ENCODE assay signal across 18 cellular contexts in genomic region chr11:11958403-11958802, GRCh38. TPM values are rescaled to one million over a fixed set of nuclear protein-coding genes. Genes with fewer than 3 reads are reported as not detected.
DNase-seq lines count a peak whose midpoint lies in the region; ATAC-seq and TF ChIP-seq lines count a peak whose summit lies in the region.
"Had no signal": no experiment of that assay in that cellular context is flagged by ENCODE, and none has a peak within 500 bp of the region (broad histone marks: within the 10 kb centered on the region; RNA-seq: fewer than 3 reads in every experiment).

No MANE protein-coding gene starts in this region.

- H3K9me3 Mint-ChIP-seq in activated CD4-positive, alpha-beta T cell treated with anti-CD3 and anti-CD28 coated beads, Interleukin-2, amount 10 ng/mL, durations not matched to agents 24 days and 14 days, result no peaks in the 10 kb centered on the region
- H3K9me3 Mint-ChIP-seq in activated CD4-positive, alpha-beta T cell treated with anti-CD3 and anti-CD28 coated beads for 36 hours (ENCODE audit: low read depth), result no peaks in the 10 kb centered on the region
- no peaks in the 10 kb centered on the region for H3K9me3 Mint-ChIP-seq in stimulated activated memory B cell treated with anti-CD40 and anti-IgM and Interleukin-4, amounts not matched to agents 10 μg/mL and 1 μg/mL and 100 μg/mL, for 72 hours
- H3K9me3 Mint-ChIP-seq: CD4-positive, CD25-positive, alpha-beta regulatory T cell had no signal

- no peak overlapping the region for H3K4me3 ChIP-seq in dorsolateral prefrontal cortex

- POLR2A ChIA-PET in activated CD4-positive, alpha-beta T cell treated with anti-CD3 and anti-CD28 coated beads for 36 hours (lab: Charles Lee), result no interaction called here
- POLR2A ChIA-PET in RWPE1 (lab: Yijun Ruan, JAX; ENCODE audit: low non-redundant PET), result interaction anchor here (0.5 kb wide), 1 partner anchor 87 kb away, joined by 3 read pairs; no protein-coding TSS in a partner anchor

- H3K27me3 ChIP-seq in dorsolateral prefrontal cortex, result no peaks in the 10 kb centered on the region

- H3K27me3 Mint-ChIP-seq in activated CD4-positive, alpha-beta T cell treated with anti-CD3 and anti-CD28 coated beads, Interleukin-2, amount 10 ng/mL, durations not matched to agents 24 days and 14 days, result no peaks in the 10 kb centered on the region
- H3K27me3 Mint-ChIP-seq in activated CD4-positive, alpha-beta T cell treated with anti-CD3 and anti-CD28 coated beads for 36 hours, result no peaks in the 10 kb centered on the region
- no peaks in the 10 kb centered on the region for H3K27me3 Mint-ChIP-seq in stimulated activated memory B cell treated with anti-CD40 and anti-IgM and Interleukin-4, amounts not matched to agents 10 μg/mL and 1 μg/mL and 100 μg/mL, for 72 hours
- H3K27me3 Mint-ChIP-seq: B cell; CD4-positive, CD25-positive, alpha-beta regulatory T cell had no signal

- no peak overlapping the region for H3K27ac Mint-ChIP-seq in activated CD4-positive, alpha-beta T cell treated with anti-CD3 and anti-CD28 coated beads, Interleukin-2, amount 10 ng/mL, durations not matched to agents 24 days and 14 days
- H3K27ac Mint-ChIP-seq in activated CD4-positive, alpha-beta T cell treated with anti-CD3 and anti-CD28 coated beads for 36 hours, result no peak overlapping the region
- no peak overlapping the region for H3K27ac Mint-ChIP-seq in stimulated activated memory B cell treated with anti-CD40 and anti-IgM and Interleukin-4, amounts not matched to agents 10 μg/mL and 1 μg/mL and 100 μg/mL, for 72 hours
- H3K27ac Mint-ChIP-seq: B cell had no signal

- H3K27ac ChIP-seq in RWPE1 (0 out of 2 replicates have a peak overlapping the region, but pooled peaks have one; percentile 38), dorsolateral prefrontal cortex (peak overlapping the region in 32 of 59 donors; percentile 2 to 75 (median 35))

- TF ChIP-seq CTCF in RWPE1 (conservative IDR thresholded peaks at IDR 0.05; ENCODE audit: low read depth) (no peak), dorsolateral prefrontal cortex (IDR thresholded peaks at IDR 0.05 in 54 of 56, conservative IDR thresholded peaks at IDR 0.05 in 2 of 56; ENCODE audit: low read depth in 1 of 56, partially characterized antibody in 56 of 56) (no peak)

- peaks cover 34% of the 10 kb centered on the region for H3K36me3 Mint-ChIP-seq in activated CD4-positive, alpha-beta T cell treated with anti-CD3 and anti-CD28 coated beads, Interleukin-2, amount 10 ng/mL, durations not matched to agents 24 days and 14 days (ENCODE audit: low read depth)
- peaks cover 20% of the 10 kb centered on the region for H3K36me3 Mint-ChIP-seq in activated CD4-positive, alpha-beta T cell treated with anti-CD3 and anti-CD28 coated beads for 36 hours (ENCODE audit: low read depth)
- peaks cover 31% of the 10 kb centered on the region for H3K36me3 Mint-ChIP-seq in stimulated activated memory B cell treated with anti-CD40 and anti-IgM and Interleukin-4, amounts not matched to agents 10 μg/mL and 1 μg/mL and 100 μg/mL, for 72 hours

- peak; percentile 49 for DNase-seq in activated CD4-positive, alpha-beta T cell treated with anti-CD3 and anti-CD28 coated beads, Interleukin-2, amount 10 ng/mL, durations not matched to agents 24 days and 14 days
- DNase-seq in activated CD4-positive, alpha-beta T cell treated with anti-CD3 and anti-CD28 coated beads for 36 hours, result no peak
- no peak for DNase-seq in RWPE1 (ENCODE audit: low spot score)
- no peak for DNase-seq in dorsolateral prefrontal cortex
- DNase-seq in NCI-H146 treated with DMSO at 0.1 percent for 48 hours (lab: John Stamatoyannopoulos, UW; ENCODE audit: unreplicated experiment), result no peak
- DNase-seq: CD4-positive, CD25-positive, alpha-beta regulatory T cell; KBM-7; NCI-H1105; NCI-H1694 treated with DMSO at 0.1 percent for 48 hours; NCI-H2107; NCI-H226; NCI-H524; NCI-H82; SIG-M5 had no signal

- no peak for ATAC-seq in activated CD4-positive, alpha-beta T cell treated with anti-CD3 and anti-CD28 coated beads for 36 hours
- peak; percentile 25 for ATAC-seq in stimulated activated memory B cell treated with anti-CD40 and anti-IgM and Interleukin-4, amounts not matched to agents 10 μg/mL and 1 μg/mL and 100 μg/mL, for 72 hours
- no peak for ATAC-seq in HG03571 (IDR thresholded peaks at IDR 0.05; ENCODE audit: unreplicated experiment)
- ATAC-seq in GM21723 (IDR thresholded peaks at IDR 0.05; ENCODE audit: unreplicated experiment), result no peak

- intact Hi-C loops in activated CD4-positive, alpha-beta T cell treated with anti-CD3 and anti-CD28 coated beads, Interleukin-2, amount 10 ng/mL, durations not matched to agents 24 days and 14 days (cut with micrococcal nuclease), result no loop called here
- intact Hi-C loops in activated CD4-positive, alpha-beta T cell treated with anti-CD3 and anti-CD28 coated beads for 36 hours (cut with DNase I, micrococcal nuclease), result no loop called here
- intact Hi-C loops in dorsolateral prefrontal cortex (cut with DNase I), result no loop called here

- H3K4me1 Mint-ChIP-seq in activated CD4-positive, alpha-beta T cell treated with anti-CD3 and anti-CD28 coated beads, Interleukin-2, amount 10 ng/mL, durations not matched to agents 24 days and 14 days, result peaks cover 31% of the 10 kb centered on the region
- H3K4me1 Mint-ChIP-seq in activated CD4-positive, alpha-beta T cell treated with anti-CD3 and anti-CD28 coated beads for 36 hours, result peaks cover 32% of the 10 kb centered on the region
- peaks cover 15% of the 10 kb centered on the region for H3K4me1 Mint-ChIP-seq in stimulated activated memory B cell treated with anti-CD40 and anti-IgM and Interleukin-4, amounts not matched to agents 10 μg/mL and 1 μg/mL and 100 μg/mL, for 72 hours

- CTCF ChIA-PET in activated CD4-positive, alpha-beta T cell treated with anti-CD3 and anti-CD28 coated beads for 36 hours (lab: Charles Lee), result interaction anchor here (0.6 to 2.0 kb wide), 6 partner anchors 8 to 1166 kb away, joined by 3 to 14 read pairs (median 3); no protein-coding TSS in a partner anchor
- CTCF ChIA-PET in RWPE1 (lab: Yijun Ruan, JAX), result interaction anchor here (0.8 kb wide), 1 partner anchor 9 kb away, joined by 7 read pairs; no protein-coding TSS in a partner anchor

- no peak overlapping the region for H3K4me3 Mint-ChIP-seq in activated CD4-positive, alpha-beta T cell treated with anti-CD3 and anti-CD28 coated beads, Interleukin-2, amount 10 ng/mL, durations not matched to agents 24 days and 14 days
- H3K4me3 Mint-ChIP-seq in activated CD4-positive, alpha-beta T cell treated with anti-CD3 and anti-CD28 coated beads for 36 hours, result no peak overlapping the region
- no peak overlapping the region for H3K4me3 Mint-ChIP-seq in stimulated activated memory B cell treated with anti-CD40 and anti-IgM and Interleukin-4, amounts not matched to agents 10 μg/mL and 1 μg/mL and 100 μg/mL, for 72 hours
- H3K4me3 Mint-ChIP-seq: B cell; CD4-positive, CD25-positive, alpha-beta regulatory T cell had no signal

RNA-seq across cellular contexts. Expression of gene DKK3, which starts 50.0 kb away (rescaled TPM):
- total RNA-seq in activated CD4-positive, alpha-beta T cell treated with anti-CD3 and anti-CD28 coated beads, Interleukin-2, amount 10 ng/mL, durations not matched to agents 24 days and 14 days, result not detected in 2 replicates
- total RNA-seq in activated CD4-positive, alpha-beta T cell treated with anti-CD3 and anti-CD28 coated beads for 36 hours, result not detected
- total RNA-seq in dorsolateral prefrontal cortex, result 1,000 to 10,000 TPM in 9 of 120 experiments, 100 to 1,000 TPM in 111; 391 to 1,132 (median 804) TPM
- total RNA-seq: B cell; CD4-positive, CD25-positive, alpha-beta regulatory T cell had no signal

Comparison
In these comparisons a context has a peak if more than half of its experiments do, and no peak if none do; other contexts are left out.
1. RNA of gene DKK3, which starts 50.0 kb away (total RNA-seq): 391 to 1,132 TPM in dorsolateral prefrontal cortex; not detected in activated CD4-positive, alpha-beta T cell treated with anti-CD3 and anti-CD28 coated beads for 36 hours and not detected in activated CD4-positive, alpha-beta T cell treated with anti-CD3 and anti-CD28 coated beads, Interleukin-2, amount 10 ng/mL, durations not matched to agents 24 days and 14 days; every median in the first group is over 100 times any median in the second.